8 cellular contexts compared by ENCODE assay signal in genomic region chr1:93607814-93608187, GRCh38.
DNase-seq lines count a peak whose midpoint lies in the region; ATAC-seq lines count a peak whose summit lies in the region.

No MANE protein-coding gene starts in this region.

- DNase-seq in activated effector memory CD4-positive, alpha-beta T cell treated with anti-CD3 and anti-CD28 coated beads, Interleukin-2, amount 50 U/mL, for 16 hours = peak; percentile 81
- DNase-seq in activated effector memory CD4-positive, alpha-beta T cell treated with Interleukin-2 at 50 U/mL for 16 hours = no peak
- DNase-seq in stimulated activated CD4-positive, alpha-beta T cell treated with anti-CD3 and anti-CD28 coated beads, Interleukin-12 subunit alpha, Interleukin-12 subunit beta, amount 100 ng/mL, for 48 hours (ENCODE audit: low read depth in 2 of 3, low spot score in 1 of 3) = peak; percentile 56 to 63 (median 59)
- DNase-seq in HPDE6-E6E7 (ENCODE audit: extremely low spot score) (no peak), NCI-H748 (lab: John Stamatoyannopoulos, UW; ENCODE audit: unreplicated experiment) (no peak), GOT3 (lab: John Stamatoyannopoulos, UW) (no peak)

- peak; percentile 96 for ATAC-seq in HG03064 (IDR thresholded peaks at IDR 0.05; ENCODE audit: low read depth, unreplicated experiment)

- H3K9me3 Mint-ChIP-seq in activated naive CD8-positive, alpha-beta T cell (ENCODE audit: low read depth) = no peaks in the 10 kb centered on the region

- H3K4me1 Mint-ChIP-seq in activated naive CD8-positive, alpha-beta T cell (ENCODE audit: low read depth) = peaks cover 10% of the 10 kb centered on the region

- H3K4me3 Mint-ChIP-seq in activated naive CD8-positive, alpha-beta T cell = no peak overlapping the region

- H3K27me3 Mint-ChIP-seq in activated naive CD8-positive, alpha-beta T cell = no peaks in the 10 kb centered on the region

- H3K36me3 Mint-ChIP-seq in activated naive CD8-positive, alpha-beta T cell = no peaks in the 10 kb centered on the region

- H3K27ac Mint-ChIP-seq in activated naive CD8-positive, alpha-beta T cell = peak overlapping the region; percentile 65

Comparison
In these comparisons a context has a peak if more than half of its experiments do, and no peak if none do; other contexts are left out.
1. DNase-seq: peak in activated effector memory CD4-positive, alpha-beta T cell treated with anti-CD3 and anti-CD28 coated beads, Interleukin-2, amount 50 U/mL, for 16 hours (single experiment) and stimulated activated CD4-positive, alpha-beta T cell treated with anti-CD3 and anti-CD28 coated beads, Interleukin-12 subunit alpha, Interleukin-12 subunit beta, amount 100 ng/mL, for 48 hours (3 of 3); none in activated effector memory CD4-positive, alpha-beta T cell treated with Interleukin-2 at 50 U/mL for 16 hours (single experiment), HPDE6-E6E7 (single experiment), NCI-H748 (single experiment) and GOT3 (single experiment).